8 cellular contexts compared by ENCODE assay signal in genomic region chr2:70086278-70086837, GRCh38. TPM values are rescaled to one million over a fixed set of nuclear protein-coding genes. Genes with fewer than 3 reads are reported as not detected.
A peak's percentile ranks its signal among the peaks of the same experiment; 100 is the strongest.
DNase-seq lines count a peak whose midpoint lies in the region; TF ChIP-seq lines count a peak whose summit lies in the region.

No MANE protein-coding gene starts in this region.

- H3F3A ChIP-seq in SK-N-SH (replicated peaks; ENCODE audit: insufficient read depth), result peaks cover 21% of the 10 kb centered on the region

- WGBS in SK-N-SH (ENCODE audit: low lambda C conversion rate), result 21% methylated on average over 32 of the region's 40 CpGs
- WGBS in thymus, result under 1% methylated on average over 40 of the region's 40 CpGs

- H3K4me3 Mint-ChIP-seq in activated naive CD8-positive, alpha-beta T cell, result peak overlapping the region; percentile 86
- H3K4me3 Mint-ChIP-seq in osteocyte (ENCODE audit: unreplicated experiment), result peak overlapping the region; percentile 86

- H3K36me3 Mint-ChIP-seq in activated naive CD8-positive, alpha-beta T cell, result peaks cover 32% of the 10 kb centered on the region
- H3K36me3 Mint-ChIP-seq in osteocyte (ENCODE audit: unreplicated experiment), result peaks cover 32% of the 10 kb centered on the region

- H3K27ac Mint-ChIP-seq in activated naive CD8-positive, alpha-beta T cell, result peak overlapping the region; percentile 99
- H3K27ac Mint-ChIP-seq in osteocyte (ENCODE audit: unreplicated experiment), result peak overlapping the region; percentile 100

- no peaks in the 10 kb centered on the region for H3K9me3 ChIP-seq in SK-N-SH
- no peaks in the 10 kb centered on the region for H3K9me3 ChIP-seq in thymus (ENCODE audit: control insufficient read depth)

- POLR2A ChIA-PET in SK-N-SH (lab: Yijun Ruan, JAX), result interaction anchor here (1.0 to 4.1 kb wide), 6 partner anchors 38 to 172 kb away, joined by 3 to 36 read pairs (median 15); partner anchors contain the start of genes C2orf42 and MXD1

- H3K4me1 Mint-ChIP-seq in activated naive CD8-positive, alpha-beta T cell (ENCODE audit: low read depth), result peaks cover 48% of the 10 kb centered on the region
- H3K4me1 Mint-ChIP-seq in osteocyte (ENCODE audit: unreplicated experiment), result peaks cover 35% of the 10 kb centered on the region

- H3K79me2 ChIP-seq in SK-N-SH (ENCODE audit: insufficient read depth), result peaks cover 36% of the 10 kb centered on the region

- H2AFZ ChIP-seq in SK-N-SH (ENCODE audit: low read depth), result peak overlapping the region; percentile 75

- H3K27me3 ChIP-seq in SK-N-SH (ENCODE audit: insufficient read depth), result no peaks in the 10 kb centered on the region
- H3K27me3 ChIP-seq in thymus (ENCODE audit: control insufficient read depth, insufficient read depth), result no peaks in the 10 kb centered on the region

- H3K27ac ChIP-seq in SK-N-SH (ENCODE audit: low read depth in 2 of 2, low read length in 1 of 2), result peak overlapping the region; percentile 100
- peak overlapping the region; percentile 100 for H3K27ac ChIP-seq in thymus (ENCODE audit: low read depth)

- no peak for TF ChIP-seq EP300 in SK-N-SH (IDR thresholded peaks at IDR 0.05; ENCODE audit: borderline replicate concordance in 1 of 2, low read depth in 1 of 2, low read length in 1 of 2)

- peak overlapping the region; percentile 100 for H3K9ac ChIP-seq in SK-N-SH

- no peaks in the 10 kb centered on the region for H3K27me3 Mint-ChIP-seq in activated naive CD8-positive, alpha-beta T cell
- H3K27me3 Mint-ChIP-seq in osteocyte (ENCODE audit: unreplicated experiment), result no peaks in the 10 kb centered on the region

- H3K36me3 ChIP-seq in SK-N-SH (replicated peaks in 1 of 2; ENCODE audit: control insufficient read depth in 1 of 2, insufficient read depth in 2 of 2, low read length in 1 of 2), result peaks cover 36 to 53% of the 10 kb centered on the region in 2 experiments
- peaks cover 22% of the 10 kb centered on the region for H3K36me3 ChIP-seq in thymus (ENCODE audit: control insufficient read depth, insufficient read depth)

- intact Hi-C loops in head of caudate nucleus (cut with DNase I), result loop anchor here (2.0 to 5.0 kb wide), 3 partner anchors 56 to 172 kb away; partner anchors contain the start of genes MXD1 and TIA1

- H3K4me3 ChIP-seq in SK-N-SH (ENCODE audit: low read depth in 2 of 2, low read length in 1 of 2) (peak overlapping the region; percentile 85 to 97), thymus (ENCODE audit: low read length) (peak overlapping the region; percentile 66)

- no peaks in the 10 kb centered on the region for H3K9me3 Mint-ChIP-seq in activated naive CD8-positive, alpha-beta T cell (ENCODE audit: low read depth)
- H3K9me3 Mint-ChIP-seq in osteocyte (ENCODE audit: unreplicated experiment), result no peaks in the 10 kb centered on the region

- peak; percentile 76 for DNase-seq in EL
- peak; percentile 49 for DNase-seq in H4 (ENCODE audit: low spot score)
- DNase-seq in LoVo (ENCODE audit: low spot score), result peak; percentile 70
- peak; percentile 75 for DNase-seq in SK-N-SH
- DNase-seq in head of caudate nucleus, result peak; percentile 65 to 92 (median 82)
- peak; percentile 86 for DNase-seq in osteocyte (ENCODE audit: extremely low spot score, unreplicated experiment)

- no peaks in the 10 kb centered on the region for H3K9me2 ChIP-seq in SK-N-SH

- H3K4me1 ChIP-seq in SK-N-SH (ENCODE audit: control insufficient read depth in 1 of 2, insufficient read depth in 2 of 2, low read depth in 1 of 2, low read length in 1 of 2) (peaks cover 21 to 29% of the 10 kb centered on the region in 2 experiments; a peak in 3 of 4 replicates), thymus (ENCODE audit: control insufficient read depth, insufficient read depth, low read length) (peaks cover 29% of the 10 kb centered on the region)

- CTCF ChIA-PET in SK-N-SH (lab: Yijun Ruan, JAX), result interaction anchor here (0.7 to 3.4 kb wide), 5 partner anchors 15 to 174 kb away, joined by 3 to 14 read pairs (median 6); no protein-coding TSS in a partner anchor

- peak overlapping the region; percentile 94 for H3K4me2 ChIP-seq in SK-N-SH

- peaks cover 9% of the 10 kb centered on the region for H4K20me1 ChIP-seq in SK-N-SH (ENCODE audit: insufficient read depth)

- TF ChIP-seq RAD21 in SK-N-SH (IDR thresholded peaks at IDR 0.05; ENCODE audit: low read length), result no peak

- TF ChIP-seq CTCF in SK-N-SH (IDR thresholded peaks at IDR 0.05) (no peak), osteocyte (IDR thresholded peaks at IDR 0.05) (no peak)

TF ChIP-seq in SK-N-SH, 30 proteins besides CTCF, POLR2A, EP300 and RAD21:
- TF ChIP-seq USF1 (IDR thresholded peaks at IDR 0.05; ENCODE audit: borderline replicate concordance, low read depth), result no peak
- no peak for TF ChIP-seq JUND (IDR thresholded peaks at IDR 0.05)
- TF ChIP-seq MAX (IDR thresholded peaks at IDR 0.05; ENCODE audit: low read depth), result peak; percentile 84; the same call in 1 of the 2 replicates
- no peak for TF ChIP-seq FOXM1 (IDR thresholded peaks at IDR 0.05; ENCODE audit: low read depth)
- no peak for TF ChIP-seq RCOR1 (IDR thresholded peaks at IDR 0.05; ENCODE audit: low read length)
- TF ChIP-seq CHD2 (IDR thresholded peaks at IDR 0.05; ENCODE audit: low read length, partially characterized antibody), result peak; percentile 10
- no peak for TF ChIP-seq ELF1 (IDR thresholded peaks at IDR 0.05)
- TF ChIP-seq POLR2AphosphoS5 (IDR thresholded peaks at IDR 0.05; ENCODE audit: low read depth, low read length), result peak; percentile 63; the same call in 1 of the 2 replicates
- TF ChIP-seq YY1 (IDR thresholded peaks at IDR 0.05; ENCODE audit: low read depth), result peak; percentile 94
- peak; percentile 48; the same call in 1 of the 2 replicates for TF ChIP-seq TAF1 (IDR thresholded peaks at IDR 0.05; ENCODE audit: borderline replicate concordance, low read depth, low read length)
- no peak for TF ChIP-seq EZH2phosphoT487 (IDR thresholded peaks at IDR 0.05; ENCODE audit: borderline replicate concordance, low read depth)
- no peak for TF ChIP-seq ZBTB33 (IDR thresholded peaks at IDR 0.05; ENCODE audit: borderline replicate concordance, low read depth)
- no peak for TF ChIP-seq RXRA (IDR thresholded peaks at IDR 0.05; ENCODE audit: borderline replicate concordance, low read depth)
- TF ChIP-seq MXI1 (IDR thresholded peaks at IDR 0.05; ENCODE audit: low read depth, low read length), result peak; percentile 53; the same call in 1 of the 2 replicates
- TF ChIP-seq IRF3 (IDR thresholded peaks at IDR 0.05; ENCODE audit: low read depth, low read length), result no peak

RNA-seq across cellular contexts. Expression of gene PCBP1, which starts 0.9 kb away (rescaled TPM):
- total RNA-seq in H4 (2014; rRNA removed; shearing (Covaris generic)), result 15.1 and 23.2 TPM in 2 replicates
- polyA plus RNA-seq in SK-N-SH (2012; rRNA removed) (60.7 and 94.0 TPM in 2 replicates), thymus (361 TPM)
- polyA plus RNA-seq in SK-N-SH (2012; cell fraction: cytosol; rRNA removed), result 79.9 and 99.1 TPM in 2 replicates
- polyA plus RNA-seq in SK-N-SH (2012; cell fraction: nucleus; rRNA removed), result 61.4 and 69.9 TPM in 2 replicates
- total RNA-seq in osteocyte, result 261 and 262 TPM in 2 replicates

Comparison
In these comparisons a context has a peak if more than half of its experiments do, and no peak if none do; other contexts are left out.
1. Peak in every context shown above with its lines: DNase-seq, H3K4me3 ChIP-seq and H3K27ac ChIP-seq.
2. RNA of gene PCBP1, which starts 0.9 kb away (total RNA-seq): 261 to 262 TPM in osteocyte; 15.1 to 23.2 TPM in H4; every median in the first group is over 10 times any median in the second.